9 cellular contexts compared by ENCODE assay signal in the genomic region with DNA sequence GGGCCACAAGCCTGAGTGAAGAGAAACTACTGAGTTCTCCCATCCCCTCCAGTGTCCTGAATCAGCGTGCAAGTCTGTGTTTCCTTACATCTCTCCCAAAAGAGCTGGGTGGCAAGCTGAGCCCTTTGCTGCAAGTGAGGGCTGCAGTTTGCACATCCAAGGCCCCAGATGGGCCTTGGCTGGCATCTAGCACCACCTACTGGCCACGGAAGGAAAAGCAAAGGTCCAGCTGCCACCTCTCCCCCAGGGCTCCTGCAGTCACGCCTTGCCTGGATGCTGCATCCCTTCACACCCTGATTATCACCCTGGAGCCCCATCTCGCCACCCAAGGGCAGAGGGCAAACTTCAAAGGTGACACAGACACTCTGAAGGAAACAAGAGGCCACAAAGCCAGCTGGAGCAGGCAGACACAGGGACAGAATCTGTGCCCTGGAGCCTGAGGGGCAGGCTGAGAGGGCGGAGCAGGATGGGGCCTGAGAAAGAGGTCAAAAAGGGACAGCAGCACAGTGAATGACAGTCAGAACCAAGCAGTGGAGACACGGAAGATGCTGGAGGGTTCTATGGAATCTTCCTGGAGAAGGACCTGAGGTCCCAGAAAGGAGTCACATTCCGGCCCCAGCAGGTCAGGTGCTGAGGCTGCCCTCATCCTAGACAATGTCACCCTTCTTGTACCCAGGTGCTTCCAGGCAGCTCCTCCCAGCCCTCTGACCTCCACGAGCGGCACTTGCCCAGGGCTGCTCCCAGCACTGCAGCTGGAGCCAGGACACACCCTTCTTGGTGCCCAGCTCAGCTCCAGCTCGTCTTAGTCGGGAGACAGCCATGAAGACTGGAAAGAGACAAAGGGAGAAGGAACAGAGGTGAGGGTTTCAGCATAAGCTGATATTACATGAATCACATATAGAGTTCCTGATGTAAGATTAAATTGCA. TPM values are rescaled to one million over a fixed set of nuclear protein-coding genes. Genes with fewer than 3 reads are reported as not detected.
A peak's percentile ranks its signal among the peaks of the same experiment; 100 is the strongest.
DNase-seq lines count a peak whose midpoint lies in the region; ATAC-seq and TF ChIP-seq lines count a peak whose summit lies in the region.
"Had no signal": no experiment of that assay in that cellular context is flagged by ENCODE, and none has a peak within 500 bp of the region (broad histone marks: within the 10 kb centered on the region; RNA-seq: fewer than 3 reads in every experiment).

No MANE protein-coding gene starts in this region.

- in situ Hi-C loops in GM23248 (cut with MboI) = loop anchor here (25.0 kb wide), 1 partner anchor 163 kb away; no protein-coding TSS in a partner anchor

- no peak overlapping the region for H3K27ac ChIP-seq in GM23248
- H3K27ac ChIP-seq in coronary artery = no peak overlapping the region
- no peak overlapping the region for H3K27ac ChIP-seq in lung (ENCODE audit: low read depth in 1 of 2, low read length in 1 of 2)
- H3K27ac ChIP-seq: BLaER1 had no signal

- TF ChIP-seq CTCF in coronary artery (IDR thresholded peaks at IDR 0.05) (peak; percentile 92), lung (IDR thresholded peaks at IDR 0.05; ENCODE audit: control extremely low read depth, extremely low read depth) (peak; percentile 49)

- H3F3A ChIP-seq in GM23248 (ENCODE audit: insufficient read depth) = no peaks in the 10 kb centered on the region

- DNase-seq in DMS79 treated with DMSO at 0.1 percent for 48 hours (lab: John Stamatoyannopoulos, UW) (peak; percentile 16), DMS79 (lab: John Stamatoyannopoulos, UW) (no peak), GM23248 (peak; percentile 67), MG63 (peak; percentile 33), coronary artery (ENCODE audit: low spot score) (no peak), lung (ENCODE audit: low spot score) (peak; percentile 40)
- DNase-seq in activated CD4-positive, alpha-beta T cell treated with anti-CD3 and anti-CD28 coated beads for 4 hours = peak; percentile 11 to 53
- peak; percentile 30 for DNase-seq in stimulated activated CD8-positive, alpha-beta memory T cell treated with anti-CD3 and anti-CD28 coated beads, Interleukin-15, amount 100 ng/mL, for 24 hours (ENCODE audit: low read depth)

- no peaks in the 10 kb centered on the region for H4K20me1 ChIP-seq in GM23248 (ENCODE audit: insufficient read depth)
- H4K20me1 ChIP-seq: BLaER1 had no signal

- no peak for ATAC-seq in lung (ENCODE audit: insufficient read depth, low FRiP score)

- H3K4me1 ChIP-seq in GM23248 (ENCODE audit: insufficient read depth) (no peaks in the 10 kb centered on the region), lung (ENCODE audit: control insufficient read depth in 2 of 2, insufficient read depth in 2 of 2, low read length in 2 of 2) (no peaks in the 10 kb centered on the region)

- H3K4me3 ChIP-seq in GM23248 = no peak overlapping the region
- no peak overlapping the region for H3K4me3 ChIP-seq in MG63
- no peak overlapping the region for H3K4me3 ChIP-seq in coronary artery
- H3K4me3 ChIP-seq in lung = no peak overlapping the region
- H3K4me3 ChIP-seq: BLaER1 had no signal

- H3K27me3 ChIP-seq in GM23248 (replicated peaks; ENCODE audit: insufficient read depth) (peaks cover 5% of the 10 kb centered on the region), MG63 (peaks cover 7% of the 10 kb centered on the region; the same call in 1 of the 2 replicates), lung (ENCODE audit: control insufficient read depth, insufficient read depth) (no peaks in the 10 kb centered on the region)
- H3K27me3 ChIP-seq: BLaER1 had no signal

- WGBS in GM23248 (ENCODE audit: low coverage in 1 of 2, low lambda C conversion rate in 2 of 2, missing lambda C conversion rate in 2 of 2), 2 experiments = 17 to 18% methylated on average over 11 of the region's 11 CpGs
- WGBS in lung, 2 donors = 38 to 40% methylated on average over 11 of the region's 11 CpGs

- H3K9me3 ChIP-seq in GM23248 (ENCODE audit: low read depth) = no peaks in the 10 kb centered on the region
- H3K9me3 ChIP-seq in MG63 = no peaks in the 10 kb centered on the region
- no peaks in the 10 kb centered on the region for H3K9me3 ChIP-seq in lung (ENCODE audit: control insufficient read depth in 2 of 2, insufficient read depth in 1 of 2, low read length in 1 of 2)
- H3K9me3 ChIP-seq: BLaER1 had no signal

- H3K4me2 ChIP-seq in GM23248 (ENCODE audit: unreplicated experiment) = no peak overlapping the region
- H3K4me2 ChIP-seq: BLaER1 had no signal

- H3K36me3 ChIP-seq in GM23248 (ENCODE audit: low read depth) = no peaks in the 10 kb centered on the region
- no peaks in the 10 kb centered on the region for H3K36me3 ChIP-seq in MG63
- H3K36me3 ChIP-seq in lung (ENCODE audit: control insufficient read depth in 2 of 2, insufficient read depth in 2 of 2, low read length in 2 of 2) = no peaks in the 10 kb centered on the region
- H3K36me3 ChIP-seq: BLaER1 had no signal

- H3K9ac ChIP-seq in GM23248 = no peak overlapping the region
- H3K9ac ChIP-seq: BLaER1 had no signal

- H3K9me2 ChIP-seq in GM23248 (ENCODE audit: insufficient read depth) = no peaks in the 10 kb centered on the region

- H3K79me2 ChIP-seq in GM23248 (ENCODE audit: insufficient read depth) = no peaks in the 10 kb centered on the region

- H2AFZ ChIP-seq in GM23248 = no peak overlapping the region

RNA-seq across cellular contexts. Expression of a gene that starts 18.3 kb away (rescaled TPM):
- not detected in 2 replicates for total RNA-seq in GM23248 (2014; rRNA removed; shearing (Covaris generic))
- not detected in 2 replicates for polyA plus RNA-seq in GM23248 (2016; fragmentation: Nextera tagmentation; extraction: Ambion mirVana)
- total RNA-seq in MG63 (2014; rRNA removed; shearing (Covaris generic); ENCODE audit: low replicate concordance) = 4.0 TPM in 1 of 2 replicates, not detected in the other
- total RNA-seq in lung = 10 to 100 TPM in 1 of 2 donors, 1 to 10 TPM in 1; 5.6 to 11.0 TPM
- 1 to 10 TPM in 1 of 2 donors, under 1 TPM in 1; 0.44 to 2.7 TPM for polyA plus RNA-seq in lung

Comparison
In these comparisons a context has a peak if more than half of its experiments do, and no peak if none do; other contexts are left out.
1. DNase-seq: peak in DMS79 treated with DMSO at 0.1 percent for 48 hours (single experiment), GM23248 (single experiment), MG63 (single experiment), activated CD4-positive, alpha-beta T cell treated with anti-CD3 and anti-CD28 coated beads for 4 hours (2 of 2), lung (single experiment) and stimulated activated CD8-positive, alpha-beta memory T cell treated with anti-CD3 and anti-CD28 coated beads, Interleukin-15, amount 100 ng/mL, for 24 hours (single experiment); none in DMS79 (single experiment) and coronary artery (single experiment).